10 cellular contexts compared by ENCODE assay signal in the genomic region with DNA sequence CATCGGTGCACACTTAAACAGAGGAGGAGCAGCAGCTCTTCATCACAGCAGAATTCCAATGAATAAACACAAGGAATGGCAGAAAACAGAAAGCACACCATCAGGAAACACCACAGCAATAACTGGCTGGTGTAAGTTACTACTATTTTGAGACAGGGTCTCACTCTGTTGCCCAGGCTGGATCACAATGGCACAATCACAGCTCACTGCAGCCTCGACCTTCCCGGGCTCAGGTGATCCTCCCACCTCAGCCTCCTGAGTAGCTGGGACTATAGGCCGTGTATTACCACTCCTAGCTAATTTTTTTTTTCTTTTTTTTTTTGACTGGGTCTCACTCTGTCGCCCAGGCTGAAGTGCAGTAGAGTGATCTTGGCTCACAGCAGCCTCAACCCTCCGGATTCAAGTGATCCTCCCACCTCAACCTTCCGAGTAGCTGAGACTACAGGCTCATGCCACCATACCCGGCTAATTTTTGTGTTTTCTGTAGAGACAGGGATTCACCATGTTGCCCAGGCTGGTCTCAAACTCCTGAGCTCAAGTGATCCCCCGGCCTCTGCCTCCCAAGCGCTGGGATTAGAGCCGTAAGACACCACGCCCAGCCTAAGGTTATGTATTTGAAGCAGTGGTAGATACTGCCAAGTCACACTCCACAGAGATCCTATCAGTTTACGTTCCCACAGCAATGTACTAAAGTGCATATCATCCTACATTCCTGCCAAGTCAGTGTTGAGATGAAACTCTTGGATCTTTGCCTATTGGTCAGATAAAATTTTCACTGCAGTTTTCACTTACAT. TPM values are rescaled to one million over a fixed set of nuclear protein-coding genes. Genes with fewer than 3 reads are reported as not detected.
DNase-seq lines count a peak whose midpoint lies in the region; ATAC-seq and TF ChIP-seq lines count a peak whose summit lies in the region.
"Had no signal": no experiment of that assay in that cellular context is flagged by ENCODE, and none has a peak within 500 bp of the region (broad histone marks: within the 10 kb centered on the region; RNA-seq: fewer than 3 reads in every experiment).

No MANE protein-coding gene starts in this region.

- H3K4me3 ChIP-seq in astrocyte of the cerebellum (ENCODE audit: low read depth, low read length): no peak overlapping the region

- TF ChIP-seq CTCF in astrocyte of the cerebellum (IDR thresholded peaks at IDR 0.05; ENCODE audit: low read depth, low read length, missing control alignments): no peak

- peaks cover 27% of the 10 kb centered on the region for H3K4me1 Mint-ChIP-seq in activated naive CD8-positive, alpha-beta T cell treated with anti-CD3 and anti-CD28 coated beads for 36 hours
- peaks cover 0 to 5% of the 10 kb centered on the region in 2 donors for H3K4me1 Mint-ChIP-seq in effector memory CD8-positive, alpha-beta T cell (ENCODE audit: low read depth in 2 of 2)

- no peak overlapping the region for H3K4me3 Mint-ChIP-seq in activated naive CD8-positive, alpha-beta T cell treated with anti-CD3 and anti-CD28 coated beads for 36 hours
- H3K4me3 Mint-ChIP-seq in effector memory CD8-positive, alpha-beta T cell: no peak overlapping the region
- H3K4me3 Mint-ChIP-seq: natural killer cell had no signal

- no peak for ATAC-seq in HG03571 (IDR thresholded peaks at IDR 0.05; ENCODE audit: unreplicated experiment)
- ATAC-seq in effector memory CD8-positive, alpha-beta T cell (replicated peaks): no peak
- ATAC-seq: natural killer cell had no signal

- peak; percentile 31 for DNase-seq in SIG-M5 treated with dmso at 0.1 percent for 504 hours (lab: John Stamatoyannopoulos, UW; ENCODE audit: unreplicated experiment)
- no peak for DNase-seq in SIG-M5 (lab: John Stamatoyannopoulos, UW)
- DNase-seq in astrocyte of the cerebellum (ENCODE audit: low read depth): peak; percentile 31
- peak; percentile 16 for DNase-seq in inferior parietal cortex (ENCODE audit: extremely low spot score)
- no peak for DNase-seq in mesenteric fat pad (ENCODE audit: low spot score)
- DNase-seq in activated naive CD8-positive, alpha-beta T cell treated with anti-CD3 and anti-CD28 coated beads for 36 hours: no peak
- no peak for DNase-seq in effector memory CD8-positive, alpha-beta T cell
- DNase-seq: natural killer cell, T-helper 9 cell had no signal

- H3K9me3 Mint-ChIP-seq in activated naive CD8-positive, alpha-beta T cell treated with anti-CD3 and anti-CD28 coated beads for 36 hours: no peaks in the 10 kb centered on the region
- no peaks in the 10 kb centered on the region for H3K9me3 Mint-ChIP-seq in effector memory CD8-positive, alpha-beta T cell
- H3K9me3 Mint-ChIP-seq: natural killer cell had no signal

- peaks cover 35% of the 10 kb centered on the region for H3K36me3 Mint-ChIP-seq in activated naive CD8-positive, alpha-beta T cell treated with anti-CD3 and anti-CD28 coated beads for 36 hours
- peaks cover 7% of the 10 kb centered on the region for H3K36me3 Mint-ChIP-seq in effector memory CD8-positive, alpha-beta T cell (ENCODE audit: insufficient read depth)
- H3K36me3 Mint-ChIP-seq: natural killer cell had no signal

- in situ Hi-C loops in astrocyte of the cerebellum (cut with HindIII; ENCODE audit: low sequenced_read_pairs): no loop called here

- H3K27me3 Mint-ChIP-seq in activated naive CD8-positive, alpha-beta T cell treated with anti-CD3 and anti-CD28 coated beads for 36 hours: no peaks in the 10 kb centered on the region
- no peaks in the 10 kb centered on the region for H3K27me3 Mint-ChIP-seq in effector memory CD8-positive, alpha-beta T cell

- H3K27ac Mint-ChIP-seq in activated naive CD8-positive, alpha-beta T cell treated with anti-CD3 and anti-CD28 coated beads for 36 hours: no peak overlapping the region
- H3K27ac Mint-ChIP-seq in effector memory CD8-positive, alpha-beta T cell: peak overlapping the region in 1 of 2 donors; percentile 58
- H3K27ac Mint-ChIP-seq: natural killer cell had no signal

RNA-seq across cellular contexts. Expression of gene TRAP1, which starts 20.7 kb away (rescaled TPM):
- total RNA-seq in mesenteric fat pad: 85.9 TPM
- total RNA-seq in activated naive CD8-positive, alpha-beta T cell treated with anti-CD3 and anti-CD28 coated beads for 36 hours: 100 to 1,000 TPM; 366 to 377 TPM

RNA-seq across cellular contexts. Expression of gene DNASE1, which starts 42.1 kb away (rescaled TPM):
- total RNA-seq in mesenteric fat pad: 4.3 TPM
- 1 to 10 TPM; 4.6 to 5.8 TPM for total RNA-seq in activated naive CD8-positive, alpha-beta T cell treated with anti-CD3 and anti-CD28 coated beads for 36 hours

Comparison
In these comparisons a context has a peak if more than half of its experiments do, and no peak if none do; other contexts are left out.
1. DNase-seq: peak in SIG-M5 treated with dmso at 0.1 percent for 504 hours (single experiment), astrocyte of the cerebellum (single experiment) and inferior parietal cortex (single experiment); none in SIG-M5 (single experiment), mesenteric fat pad (single experiment), activated naive CD8-positive, alpha-beta T cell treated with anti-CD3 and anti-CD28 coated beads for 36 hours (single experiment) and effector memory CD8-positive, alpha-beta T cell (0 of 3).